Comparison of ENCODE assay signal across 17 cellular contexts in genomic region chr4:73172166-73172565, GRCh38.
"Had no signal": no experiment of that assay in that cellular context is flagged by ENCODE, and none has a peak within 500 bp of the region (broad histone marks: within the 10 kb centered on the region; RNA-seq: fewer than 3 reads in every experiment).

No MANE protein-coding gene starts in this region.

- H3K27ac Mint-ChIP-seq: memory B cell had no signal

- H3K4me3 ChIP-seq: esophagus muscularis mucosa, gastroesophageal sphincter, left ventricle myocardium inferior, ovary, thoracic aorta had no signal

- H3K36me3 ChIP-seq: ovary had no signal

- FAIRE-seq: endometrium, kidney had no signal

- H3K4me1 Mint-ChIP-seq: neural crest cell had no signal

- H3K27me3 ChIP-seq: esophagus muscularis mucosa, gastroesophageal sphincter, ovary had no signal

- DNase-seq: activated CD4-positive, alpha-beta T cell treated with anti-CD3 and anti-CD28 coated beads for 4 hours; activated effector memory CD4-positive, alpha-beta T cell treated with anti-CD3 and anti-CD28 coated beads, Interleukin-2, amount 50 U/mL, for 16 hours; cerebellar nuclear complex; kidney; left ventricle myocardium inferior; ovary; SK-N-SH; stimulated activated CD4-positive, alpha-beta T cell treated with anti-CD3 and anti-CD28 coated beads, Interleukin-12 subunit alpha, Interleukin-12 subunit beta, amount 100 ng/mL, for 4 hours; stimulated activated naive CD4-positive, alpha-beta T cell treated with Interleukin-2 at 50 U/mL for 16 hours; T-helper 1 cell had no signal

- H3K4me3 Mint-ChIP-seq: memory B cell, neural crest cell had no signal

- H3K9ac ChIP-seq: SK-N-SH had no signal

- H3K4me1 ChIP-seq: gastroesophageal sphincter had no signal

- H3K9me3 ChIP-seq: ovary, SK-N-SH, thoracic aorta had no signal

- H3K27ac ChIP-seq: esophagus muscularis mucosa, gastroesophageal sphincter, left ventricle myocardium inferior, ovary, thoracic aorta, VCaP had no signal

- ATAC-seq: gastroesophageal sphincter had no signal

- H3K27me3 Mint-ChIP-seq: memory B cell had no signal

- H3K4me2 ChIP-seq: SK-N-SH had no signal
